15 cellular contexts compared by ENCODE assay signal in the genomic region with DNA sequence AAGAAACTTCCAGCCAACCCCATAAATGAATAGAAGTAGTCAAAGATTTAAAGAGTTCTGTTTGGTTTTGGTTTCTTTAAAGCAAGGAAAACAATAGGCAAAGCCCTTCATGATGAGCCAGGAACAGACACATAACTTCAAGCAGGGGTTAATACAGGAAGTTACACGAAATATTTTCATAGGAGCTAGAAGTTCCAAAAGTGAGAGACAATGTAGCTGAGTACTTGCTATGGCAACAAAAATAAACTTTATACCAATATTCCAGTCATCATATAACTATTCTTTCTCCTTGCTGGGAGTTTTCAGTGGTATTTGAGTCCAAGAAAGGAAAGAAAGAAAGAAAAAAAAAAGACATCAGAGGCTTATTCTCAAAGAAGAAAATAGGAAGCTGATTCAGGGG. TPM values are rescaled to one million over a fixed set of nuclear protein-coding genes. Genes with fewer than 3 reads are reported as not detected.
A peak's percentile ranks its signal among the peaks of the same experiment; 100 is the strongest.
DNase-seq lines count a peak whose midpoint lies in the region; ATAC-seq and TF ChIP-seq lines count a peak whose summit lies in the region.
"Had no signal": no experiment of that assay in that cellular context is flagged by ENCODE, and none has a peak within 500 bp of the region (broad histone marks: within the 10 kb centered on the region; RNA-seq: fewer than 3 reads in every experiment).

No MANE protein-coding gene starts in this region.

- POLR2A ChIA-PET in naive thymus-derived CD8-positive, alpha-beta T cell (lab: Charles Lee), result no interaction called here

- H3K4me3 Mint-ChIP-seq in mesothelial cell of epicardium, result no peak overlapping the region
- no peak overlapping the region for H3K4me3 Mint-ChIP-seq in naive thymus-derived CD8-positive, alpha-beta T cell
- H3K4me3 Mint-ChIP-seq: stimulated activated effector memory CD8-positive, alpha-beta T cell treated with anti-CD3 and anti-CD28 coated beads, Interleukin-12 subunit alpha, Interleukin-12 subunit beta, amount 100 ng/mL, for 72 hours; T-helper 17 cell had no signal

- H3K4me2 ChIP-seq in OCI-LY3 (ENCODE audit: low read length), result peak overlapping the region; percentile 28

- ATAC-seq in naive thymus-derived CD8-positive, alpha-beta T cell, result no peak
- ATAC-seq in HG03280 (IDR thresholded peaks at IDR 0.05; ENCODE audit: unreplicated experiment), result no peak
- ATAC-seq: stimulated activated effector memory CD8-positive, alpha-beta T cell treated with anti-CD3 and anti-CD28 coated beads, Interleukin-12 subunit alpha, Interleukin-12 subunit beta, amount 100 ng/mL, for 72 hours; T-helper 17 cell had no signal

- peaks cover 45% of the 10 kb centered on the region for H3K4me1 Mint-ChIP-seq in mesothelial cell of epicardium
- peaks cover 0 to 8% (median 0%) of the 10 kb centered on the region in 4 donors for H3K4me1 Mint-ChIP-seq in naive thymus-derived CD8-positive, alpha-beta T cell
- H3K4me1 Mint-ChIP-seq: stimulated activated effector memory CD8-positive, alpha-beta T cell treated with anti-CD3 and anti-CD28 coated beads, Interleukin-12 subunit alpha, Interleukin-12 subunit beta, amount 100 ng/mL, for 72 hours; T-helper 17 cell had no signal

- no peak overlapping the region for H3K4me3 ChIP-seq in OCI-LY3 (ENCODE audit: low read length)
- no peak overlapping the region for H3K4me3 ChIP-seq in tibial artery
- H3K4me3 ChIP-seq: adrenal gland had no signal

- H3K4me1 ChIP-seq in OCI-LY3 (ENCODE audit: low read length), result peaks cover 27% of the 10 kb centered on the region
- peaks cover 0 to 98% (median 35%) of the 10 kb centered on the region in 4 donors for H3K4me1 ChIP-seq in tibial artery

- no peaks in the 10 kb centered on the region for H4K20me1 ChIP-seq in OCI-LY3 (ENCODE audit: insufficient read depth, low read length)

- peak; percentile 86 to 91 for DNase-seq in dermis microvascular lymphatic vessel endothelial cell (ENCODE audit: low read depth in 2 of 2)
- no peak for DNase-seq in mesothelial cell of epicardium (ENCODE audit: low spot score in 2 of 2, unreplicated experiment in 2 of 2)
- no peak for DNase-seq in tibial artery
- DNase-seq in naive thymus-derived CD8-positive, alpha-beta T cell, result no peak
- no peak for DNase-seq in putamen (ENCODE audit: low spot score)
- no peak for DNase-seq in DMS153 (lab: John Stamatoyannopoulos, UW)
- DNase-seq: adrenal gland; foreskin melanocyte; NCI-H1436; NK-92 treated with Interleukin-12 subunit alpha and Interleukin-12 subunit beta, amount 100 ng/mL, for 24 hours; T-helper 17 cell had no signal

- H3K79me2 ChIP-seq in OCI-LY3 (ENCODE audit: low read length), result no peaks in the 10 kb centered on the region

- intact Hi-C loops in tibial artery (cut with DNase I; ENCODE audit: low total_unique reads), result loop anchor here (10.0 kb wide), 1 partner anchor 59 kb away; the partner anchor contains the start of gene COBLL1

- H3K9me3 ChIP-seq in OCI-LY3 (ENCODE audit: insufficient read depth, low read length) (no peaks in the 10 kb centered on the region), tibial artery (no peaks in the 10 kb centered on the region)
- H3K9me3 ChIP-seq: adrenal gland had no signal

- H3K27me3 Mint-ChIP-seq in mesothelial cell of epicardium (ENCODE audit: low read depth), result no peaks in the 10 kb centered on the region
- H3K27me3 Mint-ChIP-seq in naive thymus-derived CD8-positive, alpha-beta T cell, result peaks cover 0 to 11% (median 0%) of the 10 kb centered on the region in 5 donors
- H3K27me3 Mint-ChIP-seq: T-helper 17 cell had no signal

- no peak for TF ChIP-seq CTCF in OCI-LY3 (IDR thresholded peaks at IDR 0.05; ENCODE audit: low read depth, low read length)
- TF ChIP-seq CTCF in mesothelial cell of epicardium (IDR thresholded peaks at IDR 0.05; ENCODE audit: unreplicated experiment), result no peak
- no peak for TF ChIP-seq CTCF in tibial artery (IDR thresholded peaks at IDR 0.05)

- H3K27ac ChIP-seq in OCI-LY3 (ENCODE audit: low read length) (no peak overlapping the region), tibial artery (peak overlapping the region; percentile 76 to 81)

- H3K36me3 ChIP-seq in OCI-LY3 (replicated peaks; ENCODE audit: low read depth, low read length) (no peaks in the 10 kb centered on the region), tibial artery (no peaks in the 10 kb centered on the region)
- H3K36me3 ChIP-seq: adrenal gland had no signal

- no peak overlapping the region for H3K9ac ChIP-seq in OCI-LY3 (ENCODE audit: low read length)

- no peaks in the 10 kb centered on the region for H3K9me3 Mint-ChIP-seq in mesothelial cell of epicardium
- no peaks in the 10 kb centered on the region for H3K9me3 Mint-ChIP-seq in naive thymus-derived CD8-positive, alpha-beta T cell

- peak overlapping the region; percentile 70 for H3K27ac Mint-ChIP-seq in mesothelial cell of epicardium
- no peak overlapping the region for H3K27ac Mint-ChIP-seq in naive thymus-derived CD8-positive, alpha-beta T cell
- H3K27ac Mint-ChIP-seq: stimulated activated effector memory CD8-positive, alpha-beta T cell treated with anti-CD3 and anti-CD28 coated beads, Interleukin-12 subunit alpha, Interleukin-12 subunit beta, amount 100 ng/mL, for 72 hours; T-helper 17 cell had no signal

- H3K27me3 ChIP-seq in OCI-LY3 (ENCODE audit: low read depth, low read length) (no peaks in the 10 kb centered on the region), tibial artery (no peaks in the 10 kb centered on the region)
- H3K27me3 ChIP-seq: adrenal gland had no signal

- peak overlapping the region; percentile 79 for H2AFZ ChIP-seq in OCI-LY3 (ENCODE audit: low read depth, low read length)

- H3K36me3 Mint-ChIP-seq in mesothelial cell of epicardium, result peaks cover 3% of the 10 kb centered on the region
- H3K36me3 Mint-ChIP-seq in naive thymus-derived CD8-positive, alpha-beta T cell, result no peaks in the 10 kb centered on the region
- H3K36me3 Mint-ChIP-seq: stimulated activated effector memory CD8-positive, alpha-beta T cell treated with anti-CD3 and anti-CD28 coated beads, Interleukin-12 subunit alpha, Interleukin-12 subunit beta, amount 100 ng/mL, for 72 hours had no signal

RNA-seq across cellular contexts. Expression of gene COBLL1, which starts 56.2 kb away (rescaled TPM):
- total RNA-seq in dermis microvascular lymphatic vessel endothelial cell, result 1.6 and 2.2 TPM in 2 replicates
- total RNA-seq in mesothelial cell of epicardium, result 98.5 to 110 TPM (median 109 TPM) in 3 replicates
- 1 to 10 TPM; 4.2 to 5.6 TPM for total RNA-seq in naive thymus-derived CD8-positive, alpha-beta T cell
- polyA plus RNA-seq in naive thymus-derived CD8-positive, alpha-beta T cell, result under 1 TPM in 1 of 3 donors, not detected in 2; 0.16 TPM
- total RNA-seq: activated CD8-positive, alpha-beta memory T cell treated with anti-CD3 and anti-CD28 coated beads for 36 hours had no signal

Comparison
In these comparisons a context has a peak if more than half of its experiments do, and no peak if none do; other contexts are left out.
1. DNase-seq: peak in dermis microvascular lymphatic vessel endothelial cell (2 of 2); none in mesothelial cell of epicardium (0 of 2), tibial artery (0 of 2), naive thymus-derived CD8-positive, alpha-beta T cell (0 of 10), putamen (single experiment) and DMS153 (single experiment).
2. RNA of gene COBLL1, which starts 56.2 kb away (total RNA-seq): 98.5 to 110 TPM in mesothelial cell of epicardium; 4.2 to 5.6 TPM in naive thymus-derived CD8-positive, alpha-beta T cell and 1.6 to 2.2 TPM in dermis microvascular lymphatic vessel endothelial cell; every median in the first group is over 10 times any median in the second.